11 cellular contexts compared by ENCODE assay signal in the genomic region with DNA sequence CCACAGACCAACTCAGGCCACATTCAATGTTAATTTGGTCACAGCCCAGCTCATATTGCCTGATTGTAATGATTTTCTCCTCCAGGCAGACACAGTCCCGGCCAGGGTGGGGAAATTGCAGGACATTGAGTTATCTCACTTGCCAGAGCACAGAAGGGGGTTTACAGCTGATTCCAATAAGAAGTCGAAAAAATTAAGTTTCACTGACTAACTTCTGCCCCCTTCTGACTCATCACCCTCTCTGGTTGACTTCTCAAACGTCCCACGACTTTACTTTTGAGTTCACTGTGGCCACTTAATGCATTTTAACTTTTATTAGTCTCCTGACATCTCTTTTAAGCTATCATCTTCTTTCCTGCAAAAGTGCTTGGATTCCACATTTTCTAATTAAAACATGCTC.
DNase-seq lines count a peak whose midpoint lies in the region; ATAC-seq and TF ChIP-seq lines count a peak whose summit lies in the region.
"Had no signal": no experiment of that assay in that cellular context is flagged by ENCODE, and none has a peak within 500 bp of the region (broad histone marks: within the 10 kb centered on the region; RNA-seq: fewer than 3 reads in every experiment).

No MANE protein-coding gene starts in this region.

- H3K4me1 ChIP-seq in vagina = peaks cover 6% of the 10 kb centered on the region
- H3K4me1 ChIP-seq: breast epithelium had no signal

- no peaks in the 10 kb centered on the region for H3K9me3 ChIP-seq in vagina
- H3K9me3 ChIP-seq: breast epithelium had no signal

- no peak overlapping the region for H3K27ac ChIP-seq in vagina
- H3K27ac ChIP-seq: breast epithelium had no signal

- no peak for TF ChIP-seq POLR2A in vagina (IDR thresholded peaks at IDR 0.05)
- no peak for TF ChIP-seq POLR2A in GM18505 (IDR thresholded peaks at IDR 0.05; ENCODE audit: borderline replicate concordance, extremely low read depth, insufficient read depth, insufficient read length)

- DNase-seq in GM10266 (ENCODE audit: extremely low spot score) (no peak), fibroblast of mammary gland (ENCODE audit: low read depth) (peak; percentile 66), vagina (ENCODE audit: extremely low spot score in 2 of 2) (no peak), NCI-H2107 (lab: John Stamatoyannopoulos, UW) (no peak)
- DNase-seq: naive thymus-derived CD8-positive, alpha-beta T cell had no signal

- intact Hi-C loops in vagina (cut with DNase I) = no loop called here

- ATAC-seq in GM21717 (IDR thresholded peaks at IDR 0.05; ENCODE audit: unreplicated experiment) (peak; percentile 86), HG03457 (IDR thresholded peaks at IDR 0.05; ENCODE audit: unreplicated experiment) (peak; percentile 72), GM21786 (IDR thresholded peaks at IDR 0.05; ENCODE audit: unreplicated experiment) (no peak), GM18505 (IDR thresholded peaks at IDR 0.05; ENCODE audit: unreplicated experiment) (no peak)
- ATAC-seq: naive thymus-derived CD8-positive, alpha-beta T cell; Panc1 had no signal

- H3K4me3 ChIP-seq in fibroblast of mammary gland (ENCODE audit: control insufficient read depth, low read depth, low read length) = no peak overlapping the region
- H3K4me3 ChIP-seq in vagina = no peak overlapping the region
- H3K4me3 ChIP-seq: breast epithelium had no signal

- no peaks in the 10 kb centered on the region for H3K27me3 ChIP-seq in vagina
- H3K27me3 ChIP-seq: breast epithelium had no signal

- TF ChIP-seq CTCF in GM10266 (IDR thresholded peaks at IDR 0.05; ENCODE audit: control insufficient read depth, insufficient read depth, low read depth, missing control alignments) (peak; percentile 4), fibroblast of mammary gland (conservative IDR thresholded peaks at IDR 0.05; ENCODE audit: control insufficient read depth, insufficient read depth, low read depth, low read length) (peak; percentile 5), vagina (IDR thresholded peaks at IDR 0.05) (no peak)

- H3K36me3 ChIP-seq in vagina = no peaks in the 10 kb centered on the region
- H3K36me3 ChIP-seq: breast epithelium had no signal

Comparison
In these comparisons a context has a peak if more than half of its experiments do, and no peak if none do; other contexts are left out.
1. CTCF ChIP-seq: peak in GM10266 (single experiment) and fibroblast of mammary gland (single experiment); none in vagina (0 of 3).
2. ATAC-seq: peak in GM21717 (single experiment) and HG03457 (single experiment); none in GM21786 (single experiment) and GM18505 (single experiment).